12 cellular contexts compared by ENCODE assay signal in genomic region chr12:92604786-92605185, GRCh38.
"Had no signal": no experiment of that assay in that cellular context is flagged by ENCODE, and none has a peak within 500 bp of the region (broad histone marks: within the 10 kb centered on the region; RNA-seq: fewer than 3 reads in every experiment).

No MANE protein-coding gene starts in this region.

- H3K4me3 Mint-ChIP-seq: activated CD8-positive, alpha-beta memory T cell treated with anti-CD3 and anti-CD28 coated beads, Interleukin-2, amount 10 ng/mL, durations not matched to agents 7 days and 5 days; activated T-cell treated with anti-CD3 and anti-CD28 coated beads, Interleukin-2, amount 50 U/mL, for 24 hours; naive B cell; stimulated activated naive B cell treated with anti-CD40 and anti-IgM and Interleukin-4, amounts not matched to agents 10 μg/mL and 1 μg/mL and 100 μg/mL, for 72 hours; T-helper 17 cell had no signal

- H3K9me3 ChIP-seq: upper lobe of right lung had no signal

- H3K36me3 ChIP-seq: lower lobe of right lung, upper lobe of right lung had no signal

- DNase-seq: activated CD4-positive, CD25-positive, alpha-beta regulatory T cell; activated CD8-positive, alpha-beta memory T cell treated with anti-CD3 and anti-CD28 coated beads, Interleukin-2, amount 10 ng/mL, durations not matched to agents 7 days and 5 days; activated gamma-delta T cell treated with Interleukin-2 at 50 U/mL for 16 hours; activated T-cell treated with anti-CD3 and anti-CD28 coated beads, Interleukin-2, amount 50 U/mL, for 24 hours; hypothalamus; lower lobe of right lung; midbrain; naive B cell; stimulated activated CD4-positive, alpha-beta T cell treated with anti-CD3 and anti-CD28 coated beads, Interleukin-1b, Interleukin-23, amount 100 ng/mL, for 48 hours; stimulated activated naive B cell treated with anti-CD40 and anti-IgM and Interleukin-4, amounts not matched to agents 10 μg/mL and 1 μg/mL and 100 μg/mL, for 72 hours; T-helper 17 cell; upper lobe of right lung had no signal

- H3K27ac Mint-ChIP-seq: activated CD8-positive, alpha-beta memory T cell treated with anti-CD3 and anti-CD28 coated beads, Interleukin-2, amount 10 ng/mL, durations not matched to agents 7 days and 5 days; stimulated activated naive B cell treated with anti-CD40 and anti-IgM and Interleukin-4, amounts not matched to agents 10 μg/mL and 1 μg/mL and 100 μg/mL, for 72 hours had no signal

- H3K27me3 Mint-ChIP-seq: activated CD8-positive, alpha-beta memory T cell treated with anti-CD3 and anti-CD28 coated beads, Interleukin-2, amount 10 ng/mL, durations not matched to agents 7 days and 5 days; activated T-cell treated with anti-CD3 and anti-CD28 coated beads, Interleukin-2, amount 50 U/mL, for 24 hours; naive B cell; stimulated activated naive B cell treated with anti-CD40 and anti-IgM and Interleukin-4, amounts not matched to agents 10 μg/mL and 1 μg/mL and 100 μg/mL, for 72 hours; T-helper 17 cell had no signal

- H3K4me3 ChIP-seq: lower lobe of right lung, upper lobe of right lung had no signal

- H3K27me3 ChIP-seq: upper lobe of right lung had no signal

- H3K27ac ChIP-seq: lower lobe of right lung had no signal
